Comparison of ENCODE assay signal across 1 cellular context in genomic region chr5:39148983-39149534, GRCh38.
TF ChIP-seq lines count a peak whose summit lies in the region.

No MANE protein-coding gene starts in this region.

TF ChIP-seq in SK-N-SH, 30 proteins besides CTCF, POLR2A, EP300 and RAD21 (continued from another document):
- TF ChIP-seq, protein P1, sequence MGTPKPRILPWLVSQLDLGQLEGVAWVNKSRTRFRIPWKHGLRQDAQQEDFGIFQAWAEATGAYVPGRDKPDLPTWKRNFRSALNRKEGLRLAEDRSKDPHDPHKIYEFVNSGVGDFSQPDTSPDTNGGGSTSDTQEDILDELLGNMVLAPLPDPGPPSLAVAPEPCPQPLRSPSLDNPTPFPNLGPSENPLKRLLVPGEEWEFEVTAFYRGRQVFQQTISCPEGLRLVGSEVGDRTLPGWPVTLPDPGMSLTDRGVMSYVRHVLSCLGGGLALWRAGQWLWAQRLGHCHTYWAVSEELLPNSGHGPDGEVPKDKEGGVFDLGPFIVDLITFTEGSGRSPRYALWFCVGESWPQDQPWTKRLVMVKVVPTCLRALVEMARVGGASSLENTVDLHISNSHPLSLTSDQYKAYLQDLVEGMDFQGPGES (IDR thresholded peaks at IDR 0.05; ENCODE audit: low read depth, low read length) = no peak
- TF ChIP-seq TAF1 (IDR thresholded peaks at IDR 0.05; ENCODE audit: borderline replicate concordance, low read depth, low read length) (no peak), SMC3 (IDR thresholded peaks at IDR 0.05; ENCODE audit: low read depth, low read length) (no peak), FOXJ3 (CRISPR knock-in tag; IDR thresholded peaks at IDR 0.05) (no peak), POLR2AphosphoS5 (IDR thresholded peaks at IDR 0.05; ENCODE audit: low read depth, low read length) (no peak)
